Comparison of ENCODE assay signal across 14 cellular contexts in genomic region chr12:93805736-93806141, GRCh38.
DNase-seq lines count a peak whose midpoint lies in the region; ATAC-seq and TF ChIP-seq lines count a peak whose summit lies in the region.
"Had no signal": no experiment of that assay in that cellular context is flagged by ENCODE, and none has a peak within 500 bp of the region (broad histone marks: within the 10 kb centered on the region; RNA-seq: fewer than 3 reads in every experiment).

No MANE protein-coding gene starts in this region.

- H3K27ac ChIP-seq in muscle layer of duodenum (ENCODE audit: low read length): peak overlapping the region; percentile 45
- peak overlapping the region; percentile 86 for H3K27ac ChIP-seq in suprapubic skin
- H3K27ac ChIP-seq: 22Rv1; BLaER1 treated with 17β-estradiol and CSF1 and Interleukin-3, amounts not matched to agents 10 nM and 100 nM; neutrophil; thyroid gland had no signal

- H3K36me3 ChIP-seq in muscle layer of duodenum (ENCODE audit: control insufficient read depth in 1 of 2, insufficient read depth in 2 of 2, low read length in 2 of 2) (no peaks in the 10 kb centered on the region), suprapubic skin (no peaks in the 10 kb centered on the region)
- H3K36me3 ChIP-seq: BLaER1 treated with 17β-estradiol and CSF1 and Interleukin-3, amounts not matched to agents 10 nM and 100 nM; neutrophil; thyroid gland had no signal

- no peaks in the 10 kb centered on the region for H3K36me3 Mint-ChIP-seq in brain
- H3K36me3 Mint-ChIP-seq: WTC11 had no signal

- TF ChIP-seq CTCF in brain (conservative IDR thresholded peaks at IDR 0.05): no peak
- no peak for TF ChIP-seq CTCF in suprapubic skin (IDR thresholded peaks at IDR 0.05)
- no peak for TF ChIP-seq CTCF in GM13977 (IDR thresholded peaks at IDR 0.05; ENCODE audit: extremely low read depth, insufficient read depth, missing control alignments)

- ATAC-seq in GM18498 (IDR thresholded peaks at IDR 0.05; ENCODE audit: unreplicated experiment) (no peak), GM19455 (IDR thresholded peaks at IDR 0.05; ENCODE audit: unreplicated experiment) (no peak)
- ATAC-seq: WTC11 had no signal

- no peaks in the 10 kb centered on the region for H3K27me3 Mint-ChIP-seq in brain

- H3K27me3 ChIP-seq in muscle layer of duodenum (ENCODE audit: low read depth, low read length) (no peaks in the 10 kb centered on the region), suprapubic skin (no peaks in the 10 kb centered on the region)
- H3K27me3 ChIP-seq: BLaER1 treated with 17β-estradiol and CSF1 and Interleukin-3, amounts not matched to agents 10 nM and 100 nM; neutrophil; thyroid gland had no signal

- H3K4me1 Mint-ChIP-seq in brain: peaks cover 59% of the 10 kb centered on the region

- no peaks in the 10 kb centered on the region for H3K9me3 Mint-ChIP-seq in brain

- no peak for TF ChIP-seq EP300 in suprapubic skin (IDR thresholded peaks at IDR 0.05)

- TF ChIP-seq POLR2A in suprapubic skin (IDR thresholded peaks at IDR 0.05): no peak

- peak; percentile 4 for DNase-seq in DMS 273 (lab: John Stamatoyannopoulos, UW; ENCODE audit: unreplicated experiment)
- DNase-seq in DMS 273 treated with DMSO at 0.1 percent for 48 hours (lab: John Stamatoyannopoulos, UW): no peak
- DNase-seq in suprapubic skin (ENCODE audit: low spot score in 2 of 2): no peak
- no peak for DNase-seq in GM13977 (ENCODE audit: low spot score)
- DNase-seq: thyroid gland had no signal

- H3K27ac Mint-ChIP-seq in brain: peak overlapping the region; percentile 42 to 91 (median 45)
- H3K27ac Mint-ChIP-seq: WTC11 had no signal

- peaks cover 7 to 16% of the 10 kb centered on the region in 2 donors for H3K4me1 ChIP-seq in muscle layer of duodenum (ENCODE audit: control insufficient read depth in 1 of 2, insufficient read depth in 2 of 2, low read length in 2 of 2)
- H3K4me1 ChIP-seq in suprapubic skin: peaks cover 37% of the 10 kb centered on the region

- in situ Hi-C loops in GM13977 (cut with MboI; ENCODE audit: low pct_unique_long_range_greater_than_20kb, low sequenced_read_pairs, unreplicated experiment): no loop called here

- H3K9me3 ChIP-seq in muscle layer of duodenum (ENCODE audit: control insufficient read depth in 1 of 2, low read length in 2 of 2) (no peaks in the 10 kb centered on the region), suprapubic skin (no peaks in the 10 kb centered on the region)
- H3K9me3 ChIP-seq: BLaER1 treated with 17β-estradiol and CSF1 and Interleukin-3, amounts not matched to agents 10 nM and 100 nM; neutrophil; thyroid gland had no signal

- H3K4me3 Mint-ChIP-seq in brain: peak overlapping the region in 1 of 5 experiments; percentile 10
- H3K4me3 Mint-ChIP-seq: WTC11 had no signal

- H3K4me3 ChIP-seq in muscle layer of duodenum (ENCODE audit: low read depth in 1 of 2, low read length in 2 of 2) (no peak overlapping the region), suprapubic skin (no peak overlapping the region)
- H3K4me3 ChIP-seq: BLaER1 treated with 17β-estradiol and CSF1 and Interleukin-3, amounts not matched to agents 10 nM and 100 nM; skin epidermis; thyroid gland had no signal

- 74% methylated on average over 4 of the region's 4 CpGs for WGBS in suprapubic skin
